ENCODE assay signal across 8 cellular contexts in the genomic region with DNA sequence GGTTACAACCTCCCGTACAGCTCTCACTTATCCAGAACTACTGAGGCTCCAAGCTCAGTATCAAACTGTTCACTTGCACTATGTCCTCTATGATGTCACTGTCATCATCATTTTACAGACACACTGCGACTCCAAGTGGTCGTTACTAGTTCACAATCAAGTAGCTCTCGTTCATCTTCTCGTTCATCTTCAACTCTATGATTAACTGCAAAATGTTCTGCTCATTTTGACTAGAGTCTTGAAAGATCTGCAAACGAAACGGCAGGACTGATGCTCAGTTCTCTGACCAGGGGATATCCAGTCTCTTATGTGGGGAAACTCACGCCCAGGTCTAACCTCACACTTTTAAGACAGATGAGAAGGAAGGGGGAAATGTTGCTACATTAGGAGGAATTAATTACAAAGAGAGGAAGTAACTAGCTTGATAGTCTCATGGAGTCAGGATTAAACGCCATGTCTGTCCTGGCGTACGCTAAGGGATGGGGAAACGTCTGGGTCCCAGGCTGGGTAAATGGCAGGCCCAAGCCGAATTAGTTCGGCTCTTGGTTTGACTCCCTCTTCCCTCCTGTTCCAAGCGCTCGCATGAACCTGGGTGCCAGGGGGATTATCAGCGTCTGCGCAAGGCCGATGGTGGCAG. TPM values are rescaled to one million over a fixed set of nuclear protein-coding genes. Genes with fewer than 3 reads are reported as not detected.
DNase-seq lines count a peak whose midpoint lies in the region; ATAC-seq and TF ChIP-seq lines count a peak whose summit lies in the region.

No MANE protein-coding gene starts in this region.

- TSS peak; percentile 84 for BruUV-seq in A673 (replicated peaks; lab: Mats Ljungman, UMichigan)

- POLR2A ChIA-PET in A673 (lab: Charles Lee; ENCODE audit: low non-redundant PET): interaction anchor here (0.6 kb wide), 1 partner anchor 60 kb away, joined by 4 read pairs; no protein-coding TSS in a partner anchor
- POLR2A ChIA-PET in HEK293 (lab: Yijun Ruan, JAX): interaction anchor here (1.5 kb wide), 1 partner anchor 109 kb away, joined by 4 read pairs; no protein-coding TSS in a partner anchor

- no peaks in the 10 kb centered on the region for H3K9me3 Mint-ChIP-seq in natural killer cell treated with Interleukin-12 subunit alpha and Interleukin-12 subunit beta and Interleukin-15 and Interleukin-18, amount 100 ng/mL, for 72 hours

- H3K4me1 Mint-ChIP-seq in natural killer cell treated with Interleukin-12 subunit alpha and Interleukin-12 subunit beta and Interleukin-15 and Interleukin-18, amount 100 ng/mL, for 72 hours (ENCODE audit: low read depth in 2 of 2): peaks cover 39 to 40% of the 10 kb centered on the region in 2 donors

- H3K4me1 ChIP-seq in A673 (ENCODE audit: insufficient read depth, low read length, poor library complexity, severe bottlenecking) (peaks cover 24% of the 10 kb centered on the region), HEK293 (ENCODE audit: control insufficient read depth, insufficient read depth, low read length) (peaks cover 4% of the 10 kb centered on the region)

- peak overlapping the region; percentile 94 for H3K27ac ChIP-seq in A673 (ENCODE audit: low read depth, low read length, poor library complexity, severe bottlenecking)
- H3K27ac ChIP-seq in HEK293 (ENCODE audit: extremely low read depth, low read depth, low read length): peak overlapping the region; percentile 86
- peak overlapping the region; percentile 98 for H3K27ac ChIP-seq in epithelial cell of prostate

- ATAC-seq in SK-N-SH treated with all-trans-retinoic acid at 6 μM for 48 hours: peak; percentile 13
- ATAC-seq in natural killer cell treated with Interleukin-12 subunit alpha and Interleukin-12 subunit beta and Interleukin-15 and Interleukin-18, amount 100 ng/mL, for 72 hours: no peak
- ATAC-seq in esophagus mucosa: no peak
- ATAC-seq in HG02885 (IDR thresholded peaks at IDR 0.05; ENCODE audit: poor library complexity, unreplicated experiment): no peak

- intact Hi-C loops in A673 (cut with micrococcal nuclease; ENCODE audit: unreplicated experiment): loop anchor here (5.0 kb wide), 6 partner anchors 41 to 526 kb away; a partner anchor contains a TSS

- peak overlapping the region; percentile 94 for H3K4me3 Mint-ChIP-seq in natural killer cell treated with Interleukin-12 subunit alpha and Interleukin-12 subunit beta and Interleukin-15 and Interleukin-18, amount 100 ng/mL, for 72 hours

- H3K27me3 ChIP-seq in A673 (replicated peaks; ENCODE audit: insufficient read depth, low read depth, low read length, poor library complexity): no peaks in the 10 kb centered on the region

- H3K27ac Mint-ChIP-seq in natural killer cell treated with Interleukin-12 subunit alpha and Interleukin-12 subunit beta and Interleukin-15 and Interleukin-18, amount 100 ng/mL, for 72 hours: peak overlapping the region; percentile 96 to 100

- H3K9me3 ChIP-seq in A673 (ENCODE audit: low read depth, low read length, poor library complexity, severe bottlenecking): no peaks in the 10 kb centered on the region
- no peaks in the 10 kb centered on the region for H3K9me3 ChIP-seq in HEK293 (ENCODE audit: control insufficient read depth, insufficient read depth, low read depth, low read length)

- no peaks in the 10 kb centered on the region for H3K27me3 Mint-ChIP-seq in natural killer cell treated with Interleukin-12 subunit alpha and Interleukin-12 subunit beta and Interleukin-15 and Interleukin-18, amount 100 ng/mL, for 72 hours

- H3K4me3 ChIP-seq in A673 (ENCODE audit: low read depth, low read length, poor library complexity, severe bottlenecking) (peak overlapping the region; percentile 59), HEK293 (ENCODE audit: low read depth, low read length) (peak overlapping the region; percentile 75)

- TF ChIP-seq CTCF in A673 (conservative IDR thresholded peaks at IDR 0.05; ENCODE audit: low read depth, low read length) (peak; percentile 39), HEK293 (tag by site-specific recombination; IDR thresholded peaks at IDR 0.05) (peak; percentile 37; the same call in 1 of the 2 replicates)

- peaks cover 4% of the 10 kb centered on the region for H3K36me3 Mint-ChIP-seq in natural killer cell treated with Interleukin-12 subunit alpha and Interleukin-12 subunit beta and Interleukin-15 and Interleukin-18, amount 100 ng/mL, for 72 hours

- H3K36me3 ChIP-seq in A673 (ENCODE audit: insufficient read depth, low read length, poor library complexity, severe bottlenecking): peaks cover 6% of the 10 kb centered on the region
- H3K36me3 ChIP-seq in HEK293 (ENCODE audit: control insufficient read depth in 2 of 2, insufficient read depth in 1 of 2, low read length in 2 of 2): peaks cover 4 to 24% of the 10 kb centered on the region in 2 experiments; a peak in 2 of 3 replicates

- CTCF ChIA-PET in A673 (lab: Charles Lee) (interaction anchor here (0.5 to 1.0 kb wide), 5 partner anchors 18 to 310 kb away, joined by 3 to 8 read pairs (median 5); no protein-coding TSS in a partner anchor), HEK293 (lab: Yijun Ruan, JAX) (interaction anchor here (0.6 to 2.0 kb wide), 8 partner anchors 16 to 696 kb away, joined by 3 to 6 read pairs (median 4); no protein-coding TSS in a partner anchor)

- peak; percentile 62 for DNase-seq in A673 (ENCODE audit: low spot score)
- DNase-seq in epithelial cell of prostate (ENCODE audit: low read depth, low spot score): no peak
- DNase-seq in natural killer cell treated with Interleukin-12 subunit alpha and Interleukin-12 subunit beta and Interleukin-15 and Interleukin-18, amount 100 ng/mL, for 72 hours (ENCODE audit: low spot score): no peak
- no peak for DNase-seq in EL

TF ChIP-seq in HEK293, 187 proteins besides CTCF, POLR2A, EP300 and RAD21:
- TF ChIP-seq ZNF629 (tag by site-specific recombination; IDR thresholded peaks at IDR 0.05) (peak; percentile 79), ZNF140 (tag by site-specific recombination; IDR thresholded peaks at IDR 0.05) (no peak), ZNF654 (tag by site-specific recombination; IDR thresholded peaks at IDR 0.05; ENCODE audit: low read depth) (peak; percentile 65), ZBTB48 (tag by site-specific recombination; IDR thresholded peaks at IDR 0.05) (peak; percentile 64; the same call in 1 of the 2 replicates), ZNF560 (tag by site-specific recombination; IDR thresholded peaks at IDR 0.05; ENCODE audit: borderline replicate concordance) (no peak)
- TF ChIP-seq, protein P1, sequence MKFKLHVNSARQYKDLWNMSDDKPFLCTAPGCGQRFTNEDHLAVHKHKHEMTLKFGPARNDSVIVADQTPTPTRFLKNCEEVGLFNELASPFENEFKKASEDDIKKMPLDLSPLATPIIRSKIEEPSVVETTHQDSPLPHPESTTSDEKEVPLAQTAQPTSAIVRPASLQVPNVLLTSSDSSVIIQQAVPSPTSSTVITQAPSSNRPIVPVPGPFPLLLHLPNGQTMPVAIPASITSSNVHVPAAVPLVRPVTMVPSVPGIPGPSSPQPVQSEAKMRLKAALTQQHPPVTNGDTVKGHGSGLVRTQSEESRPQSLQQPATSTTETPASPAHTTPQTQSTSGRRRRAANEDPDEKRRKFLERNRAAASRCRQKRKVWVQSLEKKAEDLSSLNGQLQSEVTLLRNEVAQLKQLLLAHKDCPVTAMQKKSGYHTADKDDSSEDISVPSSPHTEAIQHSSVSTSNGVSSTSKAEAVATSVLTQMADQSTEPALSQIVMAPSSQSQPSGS (tag by site-specific recombination; IDR thresholded peaks at IDR 0.05; ENCODE audit: low read depth): peak; percentile 84

TF ChIP-seq in SK-N-SH treated with all-trans-retinoic acid at 6 μM for 48 hours, 23 proteins besides CTCF, POLR2A, EP300 and RAD21:
- TF ChIP-seq ESRRG (CRISPR knock-in tag; IDR thresholded peaks at IDR 0.05) (0 out of 2 replicates have a peak, but pooled peaks have one; percentile 25), ZNF8 (CRISPR knock-in tag; IDR thresholded peaks at IDR 0.05) (no peak)

RNA-seq across cellular contexts. Expression of a gene that starts 0.8 kb away (rescaled TPM):
- 37.1 and 41.4 TPM in 2 replicates for total RNA-seq in A673 (2021)
- 10 to 100 TPM; 22.0 to 25.7 TPM for total RNA-seq in natural killer cell treated with Interleukin-12 subunit alpha and Interleukin-12 subunit beta and Interleukin-15 and Interleukin-18, amount 100 ng/mL, for 72 hours
- 41.5 TPM for total RNA-seq in esophagus mucosa

RNA-seq across cellular contexts. Expression of a gene that starts 41.4 kb away (rescaled TPM):
- 53.9 and 70.0 TPM in 2 replicates for total RNA-seq in A673 (2021)
- 10 to 100 TPM; 42.6 to 89.3 TPM for total RNA-seq in natural killer cell treated with Interleukin-12 subunit alpha and Interleukin-12 subunit beta and Interleukin-15 and Interleukin-18, amount 100 ng/mL, for 72 hours
- total RNA-seq in esophagus mucosa: 23.5 TPM
